ENCODE assay signal across 11 cellular contexts in genomic region chr10:47025540-47026300, GRCh38.
DNase-seq lines count a peak whose midpoint lies in the region; ATAC-seq and TF ChIP-seq lines count a peak whose summit lies in the region.
"Had no signal": no experiment of that assay in that cellular context is flagged by ENCODE, and none has a peak within 500 bp of the region (broad histone marks: within the 10 kb centered on the region; RNA-seq: fewer than 3 reads in every experiment).

No MANE protein-coding gene starts in this region.

- H3K36me3 ChIP-seq in H7 (replicated peaks; ENCODE audit: control insufficient read depth, insufficient read depth, low read length): no peaks in the 10 kb centered on the region
- H3K36me3 ChIP-seq: esophagus squamous epithelium had no signal

- no peaks in the 10 kb centered on the region for H3K27me3 ChIP-seq in H7 (ENCODE audit: control insufficient read depth, insufficient read depth, low read length)
- H3K27me3 ChIP-seq: esophagus squamous epithelium had no signal

- ATAC-seq in GM21619 (IDR thresholded peaks at IDR 0.05; ENCODE audit: unreplicated experiment): no peak

- DNase-seq in AG08395 (ENCODE audit: low spot score): peak; percentile 91
- DNase-seq in H7: peak; percentile 28
- peak; percentile 30 to 37 for DNase-seq in cardiac fibroblast (ENCODE audit: low read depth in 2 of 2)
- DNase-seq in mesenteric fat pad (ENCODE audit: low spot score): peak; percentile 76
- no peak for DNase-seq in SKM-1 (lab: John Stamatoyannopoulos, UW; ENCODE audit: unreplicated experiment)
- no peak for DNase-seq in NCI-H187 treated with DMSO at 0.1 percent for 48 hours (lab: John Stamatoyannopoulos, UW)
- DNase-seq in DMS114 treated with DMSO at 0.1 percent for 48 hours (lab: John Stamatoyannopoulos, UW; ENCODE audit: unreplicated experiment): no peak
- DNase-seq: esophagus squamous epithelium; kidney; stimulated activated CD4-positive, alpha-beta T cell treated with anti-CD3 and anti-CD28 coated beads, Interleukin-4, amount 100 ng/mL, for 1 hour had no signal

- H3K4me3 ChIP-seq in H7 (ENCODE audit: insufficient read depth, low read depth, low read length): no peak overlapping the region
- no peak overlapping the region for H3K4me3 ChIP-seq in cardiac fibroblast (replicated peaks in 1 of 2; ENCODE audit: low read depth in 2 of 2, low read length in 2 of 2)
- H3K4me3 ChIP-seq: esophagus squamous epithelium had no signal

- TF ChIP-seq CTCF in cardiac fibroblast (IDR thresholded peaks at IDR 0.05; ENCODE audit: low read depth, low read length): no peak

Comparison
In these comparisons a context has a peak if more than half of its experiments do, and no peak if none do; other contexts are left out.
1. DNase-seq: peak in AG08395 (single experiment), H7 (single experiment), cardiac fibroblast (2 of 2) and mesenteric fat pad (single experiment); none in SKM-1 (single experiment), NCI-H187 treated with DMSO at 0.1 percent for 48 hours (single experiment) and DMS114 treated with DMSO at 0.1 percent for 48 hours (single experiment).